In genomic region chr12:26936559-26937442, GRCh38 we compare ENCODE assay signal across 8 cellular contexts. TPM values are rescaled to one million over a fixed set of nuclear protein-coding genes. Genes with fewer than 3 reads are reported as not detected.
DNase-seq lines count a peak whose midpoint lies in the region; ATAC-seq, FAIRE-seq and TF ChIP-seq lines count a peak whose summit lies in the region.

No MANE protein-coding gene starts in this region.

- BruUV-seq in PC-3 (replicated peaks; lab: Mats Ljungman, UMichigan): no TSS peak

- peaks cover 26% of the 10 kb centered on the region for H3K36me3 Mint-ChIP-seq in effector memory CD8-positive, alpha-beta T cell (ENCODE audit: insufficient read depth)

- ATAC-seq in PC-3 (no peak), GM18498 (IDR thresholded peaks at IDR 0.05; ENCODE audit: unreplicated experiment) (no peak)
- no peak for ATAC-seq in effector memory CD8-positive, alpha-beta T cell (replicated peaks)

- H3K27me3 ChIP-seq in PC-3 (ENCODE audit: low read length) (no peaks in the 10 kb centered on the region), osteoblast (ENCODE audit: insufficient read depth, low read length) (no peaks in the 10 kb centered on the region)

- H3K79me2 ChIP-seq in PC-3 (ENCODE audit: low read length) (peaks cover 92% of the 10 kb centered on the region), osteoblast (ENCODE audit: insufficient read depth, low read length) (peaks cover 94% of the 10 kb centered on the region)

- H3F3A ChIP-seq in PC-3 (ENCODE audit: low read length, unreplicated experiment): no peaks in the 10 kb centered on the region

- H4K20me1 ChIP-seq in PC-3 (ENCODE audit: low read length) (peaks cover 56% of the 10 kb centered on the region), osteoblast (ENCODE audit: insufficient read depth, low read length) (peaks cover 17% of the 10 kb centered on the region)

- FAIRE-seq in GM12891 (lab: Jason Lieb, UNC): no peak

- peak overlapping the region; percentile 95 to 99 for H3K27ac Mint-ChIP-seq in effector memory CD8-positive, alpha-beta T cell

- H3K4me3 ChIP-seq in PC-3 (ENCODE audit: low read length) (peak overlapping the region; percentile 76), osteoblast (ENCODE audit: insufficient read depth, low read length) (peak overlapping the region; percentile 92)

- H3K4me3 Mint-ChIP-seq in effector memory CD8-positive, alpha-beta T cell: peak overlapping the region; percentile 92 to 94

- no peaks in the 10 kb centered on the region for H3K27me3 Mint-ChIP-seq in effector memory CD8-positive, alpha-beta T cell

- H3K9ac ChIP-seq in PC-3 (ENCODE audit: low read length): peak overlapping the region; percentile 89

- intact Hi-C loops in PC-3 (cut with micrococcal nuclease): loop anchor here (1.0 to 5.0 kb wide), 3 partner anchors 18 to 380 kb away; no protein-coding TSS in a partner anchor

- H3K27ac ChIP-seq in PC-3 (ENCODE audit: low read length): no peak overlapping the region
- peak overlapping the region; percentile 94 for H3K27ac ChIP-seq in osteoblast (ENCODE audit: low read depth, low read length)

- H2AFZ ChIP-seq in PC-3 (ENCODE audit: low read length) (peak overlapping the region; percentile 88; the same call in 1 of the 2 replicates), osteoblast (ENCODE audit: low read length) (peak overlapping the region; percentile 76)

- TF ChIP-seq POLR2A in GM12891 (IDR thresholded peaks at IDR 0.05; ENCODE audit: low read depth, low read length): no peak

- H3K36me3 ChIP-seq in PC-3 (ENCODE audit: low read depth, low read length) (peaks cover 20% of the 10 kb centered on the region), osteoblast (ENCODE audit: insufficient read depth, low read length) (peaks cover 12% of the 10 kb centered on the region)

- CTCF ChIA-PET in PC-3 (lab: Charles Lee): interaction anchor here (1.0 kb wide), 1 partner anchor 77 kb away, joined by 3 read pairs; the partner anchor contains the start of gene TM7SF3

- DNase-seq in GM12891 (ENCODE audit: insufficient read length, low spot score): no peak
- DNase-seq in PC-3: peak; percentile 17
- DNase-seq in effector memory CD8-positive, alpha-beta T cell: no peak
- no peak for DNase-seq in osteoblast (ENCODE audit: insufficient read length, low spot score, missing footprints)
- no peak for DNase-seq in putamen (ENCODE audit: low spot score)
- DNase-seq in MV-4-11 (lab: John Stamatoyannopoulos, UW): no peak
- DNase-seq in Ammon's horn (ENCODE audit: low spot score): no peak

- no peaks in the 10 kb centered on the region for H3K9me3 ChIP-seq in PC-3 (ENCODE audit: low read length)
- no peaks in the 10 kb centered on the region for H3K9me3 ChIP-seq in osteoblast (ENCODE audit: low read depth, low read length)

- H3K9me2 ChIP-seq in PC-3 (replicated peaks; ENCODE audit: low read length): no peaks in the 10 kb centered on the region

- POLR2A ChIA-PET in PC-3 (lab: Charles Lee; ENCODE audit: unreplicated experiment): no interaction called here

- peak overlapping the region; percentile 94 for H3K4me2 ChIP-seq in PC-3 (ENCODE audit: low read length)
- H3K4me2 ChIP-seq in osteoblast (ENCODE audit: insufficient read depth, low read length): peak overlapping the region; percentile 80

- TF ChIP-seq CTCF in PC-3 (conservative IDR thresholded peaks at IDR 0.05; ENCODE audit: low read depth, low read length) (no peak), osteoblast (IDR thresholded peaks at IDR 0.05; ENCODE audit: extremely low read depth, low read depth, low read length) (no peak)

- H3K4me1 Mint-ChIP-seq in effector memory CD8-positive, alpha-beta T cell (ENCODE audit: low read depth in 2 of 2): peaks cover 43 to 77% of the 10 kb centered on the region in 2 donors

- H3K9me3 Mint-ChIP-seq in effector memory CD8-positive, alpha-beta T cell: no peaks in the 10 kb centered on the region

- H3K4me1 ChIP-seq in PC-3 (ENCODE audit: insufficient read depth, low read length): peaks cover 39% of the 10 kb centered on the region
- peaks cover 32% of the 10 kb centered on the region for H3K4me1 ChIP-seq in osteoblast (ENCODE audit: insufficient read depth, low read length)

TF ChIP-seq in GM12891, 5 proteins besides CTCF, POLR2A, EP300 and RAD21:
- TF ChIP-seq SPI1 (IDR thresholded peaks at IDR 0.05; ENCODE audit: low read depth, low read length): 0 out of 2 replicates have a peak, but pooled peaks have one; percentile 2
- TF ChIP-seq POLR2AphosphoS5 (IDR thresholded peaks at IDR 0.05; ENCODE audit: low read depth, low read length): no peak
TF ChIP-seq in GM12891: peak in this region for 1.

RNA-seq across cellular contexts. Expression of gene INTS13, which starts 1.0 kb away (rescaled TPM):
- polyA plus RNA-seq in GM12891 (2012; ENCODE audit: low read depth, missing spikeins): 39.6 TPM
- total RNA-seq in PC-3 (2014; rRNA removed): 61.8 and 74.1 TPM in 2 replicates
- total RNA-seq in osteoblast: 25.9 and 26.1 TPM in 2 replicates

RNA-seq across cellular contexts. Expression of gene FGFR1OP2, which starts 1.5 kb away (rescaled TPM):
- 28.4 TPM for polyA plus RNA-seq in GM12891 (2012; ENCODE audit: low read depth, missing spikeins)
- 43.4 and 74.3 TPM in 2 replicates for total RNA-seq in PC-3 (2014; rRNA removed)
- total RNA-seq in osteoblast: 47.8 and 48.0 TPM in 2 replicates
